13 cellular contexts compared by ENCODE assay signal in genomic region chr11:110261195-110262140, GRCh38. TPM values are rescaled to one million over a fixed set of nuclear protein-coding genes. Genes with fewer than 3 reads are reported as not detected.
DNase-seq lines count a peak whose midpoint lies in the region; ATAC-seq and TF ChIP-seq lines count a peak whose summit lies in the region.
"Had no signal": no experiment of that assay in that cellular context is flagged by ENCODE, and none has a peak within 500 bp of the region (broad histone marks: within the 10 kb centered on the region; RNA-seq: fewer than 3 reads in every experiment).

No MANE protein-coding gene starts in this region.

- CTCF ChIA-PET in A673 (lab: Charles Lee) = no interaction called here
- CTCF ChIA-PET in IMR-90 (lab: Yijun Ruan, JAX) = no interaction called here
- CTCF ChIA-PET in activated naive CD4-positive, alpha-beta T cell treated with anti-CD3 and anti-CD28 coated beads for 36 hours (lab: Charles Lee) = interaction anchor here (0.6 to 1.1 kb wide), 3 partner anchors 104 to 233 kb away, joined by 3 to 6 read pairs (median 3); no protein-coding TSS in a partner anchor
- CTCF ChIA-PET in activated naive CD4-positive, alpha-beta T cell treated with anti-CD3 and anti-CD28 coated beads, Interleukin-2, amount 10 ng/mL, durations not matched to agents 7 days and 5 days (lab: Charles Lee) = no interaction called here

- H3K14ac ChIP-seq in IMR-90 (replicated peaks; ENCODE audit: low read depth, low read length) = no peak overlapping the region

- no peak for TF ChIP-seq RAD21 in IMR-90 (IDR thresholded peaks at IDR 0.05; ENCODE audit: low read length)

- H3K79me1 ChIP-seq in IMR-90 (ENCODE audit: low read depth in 1 of 2, low read length in 2 of 2) = peaks cover 12 to 36% of the 10 kb centered on the region in 2 experiments

- H3K27ac ChIP-seq in A673 (ENCODE audit: low read depth, low read length, poor library complexity, severe bottlenecking) (peak overlapping the region; percentile 39), IMR-90 (ENCODE audit: insufficient read depth, low read length) (peak overlapping the region; percentile 22; the same call in 1 of the 2 replicates), brain microvascular endothelial cell (peak overlapping the region; percentile 66)

- no peak overlapping the region for H3K23ac ChIP-seq in IMR-90 (ENCODE audit: low read depth, low read length)

- no peaks in the 10 kb centered on the region for H3K27me3 Mint-ChIP-seq in activated naive CD4-positive, alpha-beta T cell treated with anti-CD3 and anti-CD28 coated beads for 36 hours (ENCODE audit: low read depth)
- H3K27me3 Mint-ChIP-seq in activated naive CD4-positive, alpha-beta T cell treated with anti-CD3 and anti-CD28 coated beads, Interleukin-2, amount 10 ng/mL, durations not matched to agents 7 days and 5 days = no peaks in the 10 kb centered on the region

- H3K56ac ChIP-seq in IMR-90 (ENCODE audit: extremely low read depth, insufficient read depth, low read length) = no peak overlapping the region

- BruUV-seq in A673 (replicated peaks; lab: Mats Ljungman, UMichigan) (no TSS peak), IMR-90 (replicated peaks; lab: Mats Ljungman, UMichigan) (no TSS peak)

- dilution Hi-C loops in IMR-90 (cut with HindIII; ENCODE audit: low sequenced_read_pairs, unreplicated experiment) = no loop called here

- H3K4ac ChIP-seq in IMR-90 (ENCODE audit: low read depth, low read length) = no peak overlapping the region

- H3K4me1 ChIP-seq in A673 (ENCODE audit: insufficient read depth, low read length, poor library complexity, severe bottlenecking) (peaks cover 5% of the 10 kb centered on the region), IMR-90 (ENCODE audit: control insufficient read depth, insufficient read depth, low read length) (no peaks in the 10 kb centered on the region; the same call in 1 of the 2 replicates)
- H3K4me1 ChIP-seq: HAP-1 had no signal

- H3K27me3 ChIP-seq in A673 (replicated peaks; ENCODE audit: insufficient read depth, low read depth, low read length, poor library complexity) = no peaks in the 10 kb centered on the region
- no peaks in the 10 kb centered on the region for H3K27me3 ChIP-seq in IMR-90 (ENCODE audit: control insufficient read depth, insufficient read depth, low read length)
- no peaks in the 10 kb centered on the region for H3K27me3 ChIP-seq in brain microvascular endothelial cell (replicated peaks)

- H3K27ac Mint-ChIP-seq in activated naive CD4-positive, alpha-beta T cell treated with anti-CD3 and anti-CD28 coated beads for 36 hours = no peak overlapping the region
- H3K27ac Mint-ChIP-seq in activated naive CD4-positive, alpha-beta T cell treated with anti-CD3 and anti-CD28 coated beads, Interleukin-2, amount 10 ng/mL, durations not matched to agents 7 days and 5 days = no peak overlapping the region

- H3K9ac ChIP-seq in IMR-90 (ENCODE audit: low read depth, low read length) = no peak overlapping the region

- H2BK5ac ChIP-seq in IMR-90 (ENCODE audit: low read depth, low read length, poor library complexity, severe bottlenecking) = no peak overlapping the region

- H4K20me1 ChIP-seq in IMR-90 (ENCODE audit: insufficient read depth, low read length) = 0 out of 2 replicates have a peak, but pooled peaks cover 4% of the 10 kb centered on the region

- intact Hi-C loops in A673 (cut with micrococcal nuclease; ENCODE audit: unreplicated experiment) (no loop called here), IMR-90 (cut with micrococcal nuclease) (no loop called here)
- intact Hi-C loops in activated naive CD4-positive, alpha-beta T cell treated with anti-CD3 and anti-CD28 coated beads for 36 hours (cut with micrococcal nuclease) = no loop called here

- no peak overlapping the region for H4K91ac ChIP-seq in IMR-90 (ENCODE audit: insufficient read depth, low read depth, low read length)

- ATAC-seq in IMR-90 (ENCODE audit: low read depth) (peak; percentile 76), HG02970 (IDR thresholded peaks at IDR 0.05; ENCODE audit: low FRiP score, unreplicated experiment) (no peak)

- peaks cover 2% of the 10 kb centered on the region for H3K4me1 Mint-ChIP-seq in activated naive CD4-positive, alpha-beta T cell treated with anti-CD3 and anti-CD28 coated beads for 36 hours (ENCODE audit: low read depth)
- no peaks in the 10 kb centered on the region for H3K4me1 Mint-ChIP-seq in activated naive CD4-positive, alpha-beta T cell treated with anti-CD3 and anti-CD28 coated beads, Interleukin-2, amount 10 ng/mL, durations not matched to agents 7 days and 5 days

- no peak overlapping the region for H2AK5ac ChIP-seq in IMR-90 (ENCODE audit: low read depth, low read length)

- no CpG with 5 or more reads among the region's 2 CpGs for WGBS in IMR-90 (ENCODE audit: extremely low coverage in 2 of 2, insufficient read length in 1 of 2), 2 experiments

- no peak overlapping the region for H3K4me3 ChIP-seq in A673 (ENCODE audit: low read depth, low read length, poor library complexity, severe bottlenecking)
- H3K4me3 ChIP-seq in IMR-90 (ENCODE audit: insufficient read depth, low read depth, low read length) = no peak overlapping the region
- H3K4me3 ChIP-seq in brain microvascular endothelial cell (ENCODE audit: low read depth, low read length) = no peak overlapping the region
- H3K4me3 ChIP-seq: HAP-1 had no signal

- in situ Hi-C loops in IMR-90 (cut with MboI; ENCODE audit: low sequenced_read_pairs) (no loop called here), brain microvascular endothelial cell (cut with HindIII; ENCODE audit: low pct_ligation_motif_present, low sequenced_read_pairs) (no loop called here)

- H3K36me3 Mint-ChIP-seq in activated naive CD4-positive, alpha-beta T cell treated with anti-CD3 and anti-CD28 coated beads for 36 hours (ENCODE audit: low read depth) = peaks cover 42% of the 10 kb centered on the region
- peaks cover 44% of the 10 kb centered on the region for H3K36me3 Mint-ChIP-seq in activated naive CD4-positive, alpha-beta T cell treated with anti-CD3 and anti-CD28 coated beads, Interleukin-2, amount 10 ng/mL, durations not matched to agents 7 days and 5 days

- no peak overlapping the region for H2BK15ac ChIP-seq in IMR-90 (ENCODE audit: low read depth, low read length)

- no peak overlapping the region for H2BK20ac ChIP-seq in IMR-90 (ENCODE audit: low read depth, low read length)

- DNase-seq in A673 (ENCODE audit: low spot score) = no peak
- DNase-seq in IMR-90 = peak; percentile 54
- DNase-seq in brain microvascular endothelial cell = no peak
- DNase-seq in hepatic stellate cell (ENCODE audit: low spot score) = peak; percentile 3
- DNase-seq in activated naive CD4-positive, alpha-beta T cell treated with anti-CD3 and anti-CD28 coated beads for 36 hours = no peak
- DNase-seq in activated naive CD4-positive, alpha-beta T cell treated with anti-CD3 and anti-CD28 coated beads, Interleukin-2, amount 10 ng/mL, durations not matched to agents 7 days and 5 days = no peak
- DNase-seq in AG08396 (ENCODE audit: low spot score) = no peak
- DNase-seq: NCI-H1436, NCI-H2029 treated with DMSO at 0.1 percent for 48 hours, NCI-H510A treated with DMSO at 0.1 percent for 48 hours, SIG-M5 had no signal

- H3K36me3 ChIP-seq in A673 (ENCODE audit: insufficient read depth, low read length, poor library complexity, severe bottlenecking) (peaks cover 89% of the 10 kb centered on the region), IMR-90 (ENCODE audit: control insufficient read depth, insufficient read depth, low read length) (peaks cover 7% of the 10 kb centered on the region), brain microvascular endothelial cell (replicated peaks) (peaks cover 7% of the 10 kb centered on the region)

- TF ChIP-seq CTCF in A673 (conservative IDR thresholded peaks at IDR 0.05; ENCODE audit: low read depth, low read length) = no peak
- no peak for TF ChIP-seq CTCF in IMR-90 (conservative IDR thresholded peaks at IDR 0.05; ENCODE audit: low read depth, low read length)
- no peak for TF ChIP-seq CTCF in brain microvascular endothelial cell (IDR thresholded peaks at IDR 0.05; ENCODE audit: low read depth, low read length, missing control alignments)

- no peak overlapping the region for H4K5ac ChIP-seq in IMR-90 (ENCODE audit: low read depth, low read length)

- no peak overlapping the region for H2BK120ac ChIP-seq in IMR-90 (ENCODE audit: low read depth, low read length)

- TF ChIP-seq POLR2A in IMR-90 (IDR thresholded peaks at IDR 0.05; ENCODE audit: low read depth, low read length) = no peak

- no peak overlapping the region for H3K4me3 Mint-ChIP-seq in activated naive CD4-positive, alpha-beta T cell treated with anti-CD3 and anti-CD28 coated beads for 36 hours
- H3K4me3 Mint-ChIP-seq in activated naive CD4-positive, alpha-beta T cell treated with anti-CD3 and anti-CD28 coated beads, Interleukin-2, amount 10 ng/mL, durations not matched to agents 7 days and 5 days = no peak overlapping the region

- H3K4me2 ChIP-seq in IMR-90 (ENCODE audit: low read depth, low read length) = no peak overlapping the region

- H3K9me3 Mint-ChIP-seq in activated naive CD4-positive, alpha-beta T cell treated with anti-CD3 and anti-CD28 coated beads for 36 hours = no peaks in the 10 kb centered on the region
- H3K9me3 Mint-ChIP-seq in activated naive CD4-positive, alpha-beta T cell treated with anti-CD3 and anti-CD28 coated beads, Interleukin-2, amount 10 ng/mL, durations not matched to agents 7 days and 5 days = no peaks in the 10 kb centered on the region

- H3K9me3 ChIP-seq in A673 (ENCODE audit: low read depth, low read length, poor library complexity, severe bottlenecking) = no peaks in the 10 kb centered on the region
- no peaks in the 10 kb centered on the region for H3K9me3 ChIP-seq in IMR-90 (ENCODE audit: control insufficient read depth, insufficient read depth, low read length)
- H3K9me3 ChIP-seq: HAP-1 had no signal

- H2AFZ ChIP-seq in IMR-90 (replicated peaks; ENCODE audit: low read length, poor library complexity) = no peak overlapping the region

- H3K9me1 ChIP-seq in IMR-90 (ENCODE audit: insufficient read depth, low read length) = no peaks in the 10 kb centered on the region

- no peak overlapping the region for H2AK9ac ChIP-seq in IMR-90 (replicated peaks; ENCODE audit: low read depth, low read length, poor library complexity)

- H3K18ac ChIP-seq in IMR-90 (ENCODE audit: low read depth, low read length) = no peak overlapping the region

- H4K8ac ChIP-seq in IMR-90 (ENCODE audit: low read depth in 2 of 2, low read length in 2 of 2) = no peak overlapping the region

- POLR2A ChIA-PET in A673 (lab: Charles Lee; ENCODE audit: low non-redundant PET) = no interaction called here
- POLR2A ChIA-PET in IMR-90 (lab: Charles Lee; ENCODE audit: unreplicated experiment) = no interaction called here

TF ChIP-seq in IMR-90, 13 proteins besides CTCF, POLR2A, EP300 and RAD21:
- TF ChIP-seq CHD1 (IDR thresholded peaks at IDR 0.05; ENCODE audit: low read depth, low read length) (no peak), CEBPB (IDR thresholded peaks at IDR 0.05; ENCODE audit: low read depth, low read length) (0 out of 2 replicates have a peak, but pooled peaks have one; percentile 1)

RNA-seq across cellular contexts. Expression of gene RDX, which starts 34.9 kb away (rescaled TPM):
- total RNA-seq in A673 (2021) (381 and 395 TPM in 2 replicates), IMR-90 (2012; rRNA removed) (61.1 and 135 TPM in 2 replicates)
- 60.9 and 72.4 TPM in 2 replicates for polyA plus RNA-seq in IMR-90 (2012; rRNA removed)
- polyA plus RNA-seq in IMR-90 (2012; cell fraction: cytosol; rRNA removed) = 4.0 and 24.5 TPM in 2 replicates
- polyA plus RNA-seq in IMR-90 (2012; cell fraction: nucleus; rRNA removed; ENCODE audit: low replicate concordance) = 2.4 and 38.2 TPM in 2 replicates
- 10 to 100 TPM; 35.2 to 37.4 TPM for total RNA-seq in activated naive CD4-positive, alpha-beta T cell treated with anti-CD3 and anti-CD28 coated beads for 36 hours

Comparison
In these comparisons a context has a peak if more than half of its experiments do, and no peak if none do; other contexts are left out.
1. DNase-seq: peak in IMR-90 (single experiment) and hepatic stellate cell (single experiment); none in A673 (single experiment), brain microvascular endothelial cell (single experiment), activated naive CD4-positive, alpha-beta T cell treated with anti-CD3 and anti-CD28 coated beads for 36 hours (single experiment), activated naive CD4-positive, alpha-beta T cell treated with anti-CD3 and anti-CD28 coated beads, Interleukin-2, amount 10 ng/mL, durations not matched to agents 7 days and 5 days (single experiment) and AG08396 (single experiment).
2. Peak in every context shown above with its lines, with median percentiles within 50 percentile points of each other: H3K27ac ChIP-seq.